Comparison of ENCODE assay signal across 28 cellular contexts in genomic region chr10:120183546-120183945, GRCh38.
"Had no signal": no experiment of that assay in that cellular context is flagged by ENCODE, and none has a peak within 500 bp of the region (broad histone marks: within the 10 kb centered on the region; RNA-seq: fewer than 3 reads in every experiment).

No MANE protein-coding gene starts in this region.

- H3K4me1 ChIP-seq: ascending aorta had no signal

- H3K4me3 ChIP-seq: ascending aorta, cardiac muscle cell had no signal

- DNase-seq: activated B cell treated with CpG ODN at 0.5 μM for 24 hours; activated CD4-positive, alpha-beta memory T cell treated with anti-CD3 and anti-CD28 coated beads for 36 hours; activated CD4-positive, alpha-beta T cell treated with anti-CD3 and anti-CD28 coated beads for 4 hours; activated CD4-positive, alpha-beta T cell treated with anti-CD3 and anti-CD28 coated beads, Interleukin-2, amount 10 ng/mL, durations not matched to agents 24 days and 14 days; activated CD4-positive, alpha-beta T cell treated with anti-CD3 and anti-CD28 coated beads, Interleukin-2, amount 50 U/mL, for 1 hour; activated CD4-positive, alpha-beta T cell treated with anti-CD3 and anti-CD28 coated beads, Interleukin-2, amount 50 U/mL, for 4 hours; activated CD4-positive, CD25-positive, alpha-beta regulatory T cell treated with anti-CD3 and anti-CD28 coated beads, Interleukin-2, amount 50 U/mL, for 72 hours; activated CD8-positive, alpha-beta memory T cell treated with anti-CD3 and anti-CD28 coated beads, Interleukin-2, amount 50 U/mL, for 4 hours; activated CD8-positive, alpha-beta T cell treated with anti-CD3 and anti-CD28 coated beads for 36 hours; activated effector memory CD4-positive, alpha-beta T cell treated with Interleukin-2 at 50 U/mL for 16 hours; activated gamma-delta T cell; activated naive CD4-positive, alpha-beta T cell treated with anti-CD3 and anti-CD28 coated beads, Interleukin-2, amount 10 ng/mL, durations not matched to agents 7 days and 5 days; activated naive CD4-positive, alpha-beta T cell treated with Interleukin-2 at 50 U/mL for 16 hours; activated naive CD8-positive, alpha-beta T cell treated with anti-CD3 and anti-CD28 coated beads, Interleukin-2, amount 10 ng/mL, durations not matched to agents 7 days and 5 days; activated naive CD8-positive, alpha-beta T cell treated with anti-CD3 and anti-CD28 coated beads, Interleukin-2, amount 50 U/mL, for 24 hours; activated T-cell treated with anti-CD3 and anti-CD28 coated beads for 4 hours; activated T-cell treated with anti-CD3 and anti-CD28 coated beads, Interleukin-2, amount 50 U/mL, for 24 hours; activated T-cell treated with anti-CD3 and anti-CD28 coated beads, Interleukin-2, amount 50 U/mL, for 48 hours; amygdala; anterior cingulate cortex; caudate nucleus; cerebellar nuclear complex; T-helper 2 cell; T-helper 9 cell had no signal

- H3K27ac ChIP-seq: ascending aorta, cardiac muscle cell, VCaP had no signal

- H3K9me3 ChIP-seq: ascending aorta had no signal

- H3K36me3 ChIP-seq: ascending aorta, cardiac muscle cell had no signal

- FAIRE-seq: TTC549 had no signal

- ATAC-seq: activated CD8-positive, alpha-beta T cell treated with anti-CD3 and anti-CD28 coated beads for 36 hours had no signal

- H3K27me3 ChIP-seq: ascending aorta, cardiac muscle cell had no signal
